23 cellular contexts compared by ENCODE assay signal in genomic region chr5:72559866-72560766, GRCh38. TPM values are rescaled to one million over a fixed set of nuclear protein-coding genes. Genes with fewer than 3 reads are reported as not detected.
DNase-seq lines count a peak whose midpoint lies in the region; ATAC-seq and TF ChIP-seq lines count a peak whose summit lies in the region.
"Had no signal": no experiment of that assay in that cellular context is flagged by ENCODE, and none has a peak within 500 bp of the region (broad histone marks: within the 10 kb centered on the region; RNA-seq: fewer than 3 reads in every experiment).

No MANE protein-coding gene starts in this region.

- H3K9me3 Mint-ChIP-seq in T-helper 2 cell treated with Interferon-gamma antibody and Interleukin-4, amounts not matched to agents 5 μg/mL and 100 μg/mL, for 36 hours: no peaks in the 10 kb centered on the region
- H3K9me3 Mint-ChIP-seq: activated T-cell treated with anti-CD3 and anti-CD28 coated beads, Interleukin-2, amount 50 U/mL, for 24 hours had no signal

- no peak overlapping the region for H3K4me3 Mint-ChIP-seq in T-helper 2 cell treated with Interferon-gamma antibody and Interleukin-4, amounts not matched to agents 5 μg/mL and 100 μg/mL, for 36 hours
- H3K4me3 Mint-ChIP-seq: activated CD4-positive, alpha-beta T cell treated with anti-CD3 and anti-CD28 coated beads, Interleukin-2, amount 10 ng/mL, durations not matched to agents 24 days and 14 days; activated T-cell treated with anti-CD3 and anti-CD28 coated beads, Interleukin-2, amount 50 U/mL, for 24 hours; natural killer cell had no signal

- H3K27me3 Mint-ChIP-seq in T-helper 2 cell treated with Interferon-gamma antibody and Interleukin-4, amounts not matched to agents 5 μg/mL and 100 μg/mL, for 36 hours (ENCODE audit: low read depth): peaks cover 23% of the 10 kb centered on the region

- H3K4me3 ChIP-seq in brain microvascular endothelial cell (ENCODE audit: low read depth, low read length): no peak overlapping the region
- H3K4me3 ChIP-seq: adrenal gland, colonic mucosa, esophagus muscularis mucosa, tibial artery had no signal

- H3K4me1 Mint-ChIP-seq in T-helper 2 cell treated with Interferon-gamma antibody and Interleukin-4, amounts not matched to agents 5 μg/mL and 100 μg/mL, for 36 hours (ENCODE audit: low read depth): peaks cover 10% of the 10 kb centered on the region

- no peak overlapping the region for H3K27ac ChIP-seq in brain microvascular endothelial cell
- H3K27ac ChIP-seq in substantia nigra (ENCODE audit: low read depth, low read length, poor library complexity, severe bottlenecking): peak overlapping the region; percentile 8
- H3K27ac ChIP-seq: adrenal gland, colonic mucosa, esophagus muscularis mucosa, tibial artery had no signal

- no peaks in the 10 kb centered on the region for H3K36me3 Mint-ChIP-seq in T-helper 2 cell treated with Interferon-gamma antibody and Interleukin-4, amounts not matched to agents 5 μg/mL and 100 μg/mL, for 36 hours (ENCODE audit: low read depth)
- H3K36me3 Mint-ChIP-seq: natural killer cell had no signal

- H3K36me3 ChIP-seq in brain microvascular endothelial cell (replicated peaks): no peaks in the 10 kb centered on the region
- H3K36me3 ChIP-seq: adrenal gland, colonic mucosa, esophagus muscularis mucosa, tibial artery had no signal

- DNase-seq in Right ventricle myocardium inferior (ENCODE audit: missing footprints): no peak
- no peak for DNase-seq in cardiac septum (ENCODE audit: low spot score)
- DNase-seq in brain microvascular endothelial cell: no peak
- DNase-seq in left ventricle myocardium superior: peak; percentile 28
- peak in 11 of 49 donors; percentile 2 to 53 (median 9) for DNase-seq in substantia nigra (lab: John Stamatoyannopoulos, UW)
- no peak for DNase-seq in stimulated activated CD4-positive, alpha-beta T cell treated with anti-CD3 and anti-CD28 coated beads, Interleukin-4, amount 100 ng/mL, for 24 hours
- DNase-seq in T-helper 2 cell treated with Interferon-gamma antibody and Interleukin-4, amounts not matched to agents 5 μg/mL and 100 μg/mL, for 36 hours (ENCODE audit: low spot score): no peak
- DNase-seq: activated CD4-positive, alpha-beta T cell treated with anti-CD3 and anti-CD28 coated beads, Interleukin-2, amount 10 ng/mL, durations not matched to agents 24 days and 14 days; activated T-cell treated with anti-CD3 and anti-CD28 coated beads, Interleukin-2, amount 50 U/mL, for 24 hours; colonic mucosa; GDM1; hippocampal formation; KG1; natural killer cell; NCI-H187; NCI-H524 treated with DMSO at 0.1 percent for 48 hours; stimulated activated CD4-positive, alpha-beta T cell treated with anti-CD3 and anti-CD28 coated beads, Interleukin-2, amount 100 ng/mL, for 24 hours; T-helper 2 cell; tibial artery had no signal

- ATAC-seq in Right ventricle myocardium inferior (peak; percentile 36), left ventricle myocardium superior (peak; percentile 77), GM19351 (IDR thresholded peaks at IDR 0.05; ENCODE audit: unreplicated experiment) (no peak)
- ATAC-seq: left lobe of liver, natural killer cell had no signal

- TF ChIP-seq CTCF in brain microvascular endothelial cell (IDR thresholded peaks at IDR 0.05; ENCODE audit: low read depth, low read length, missing control alignments): peak; percentile 2

- no peak overlapping the region for H3K27ac Mint-ChIP-seq in T-helper 2 cell treated with Interferon-gamma antibody and Interleukin-4, amounts not matched to agents 5 μg/mL and 100 μg/mL, for 36 hours
- H3K27ac Mint-ChIP-seq: activated CD4-positive, alpha-beta T cell treated with anti-CD3 and anti-CD28 coated beads, Interleukin-2, amount 10 ng/mL, durations not matched to agents 24 days and 14 days; activated T-cell treated with anti-CD3 and anti-CD28 coated beads, Interleukin-2, amount 50 U/mL, for 24 hours; natural killer cell had no signal

- H3K27me3 ChIP-seq in brain microvascular endothelial cell (replicated peaks): no peaks in the 10 kb centered on the region
- H3K27me3 ChIP-seq: adrenal gland, colonic mucosa, esophagus muscularis mucosa, tibial artery had no signal

- in situ Hi-C loops in brain microvascular endothelial cell (cut with HindIII; ENCODE audit: low pct_ligation_motif_present, low sequenced_read_pairs): no loop called here

- intact Hi-C loops in Right ventricle myocardium inferior (cut with DNase I): no loop called here
- intact Hi-C loops in cardiac septum (cut with DNase I): loop anchor here (5.0 kb wide), 2 partner anchors 37 to 257 kb away; partner anchors contain the start of gene TNPO1
- intact Hi-C loops in left ventricle myocardium superior (cut with micrococcal nuclease): no loop called here

RNA-seq across cellular contexts. Expression of gene ZNF366, which starts 52.9 kb away (rescaled TPM):
- total RNA-seq in Right ventricle myocardium inferior: 8.7 TPM
- 3.7 TPM for total RNA-seq in cardiac septum
- total RNA-seq in left ventricle myocardium superior: 8.9 TPM
- total RNA-seq: activated CD4-positive, alpha-beta T cell treated with anti-CD3 and anti-CD28 coated beads, Interleukin-2, amount 10 ng/mL, durations not matched to agents 24 days and 14 days had no signal
